9 cellular contexts compared by ENCODE assay signal in the genomic region with DNA sequence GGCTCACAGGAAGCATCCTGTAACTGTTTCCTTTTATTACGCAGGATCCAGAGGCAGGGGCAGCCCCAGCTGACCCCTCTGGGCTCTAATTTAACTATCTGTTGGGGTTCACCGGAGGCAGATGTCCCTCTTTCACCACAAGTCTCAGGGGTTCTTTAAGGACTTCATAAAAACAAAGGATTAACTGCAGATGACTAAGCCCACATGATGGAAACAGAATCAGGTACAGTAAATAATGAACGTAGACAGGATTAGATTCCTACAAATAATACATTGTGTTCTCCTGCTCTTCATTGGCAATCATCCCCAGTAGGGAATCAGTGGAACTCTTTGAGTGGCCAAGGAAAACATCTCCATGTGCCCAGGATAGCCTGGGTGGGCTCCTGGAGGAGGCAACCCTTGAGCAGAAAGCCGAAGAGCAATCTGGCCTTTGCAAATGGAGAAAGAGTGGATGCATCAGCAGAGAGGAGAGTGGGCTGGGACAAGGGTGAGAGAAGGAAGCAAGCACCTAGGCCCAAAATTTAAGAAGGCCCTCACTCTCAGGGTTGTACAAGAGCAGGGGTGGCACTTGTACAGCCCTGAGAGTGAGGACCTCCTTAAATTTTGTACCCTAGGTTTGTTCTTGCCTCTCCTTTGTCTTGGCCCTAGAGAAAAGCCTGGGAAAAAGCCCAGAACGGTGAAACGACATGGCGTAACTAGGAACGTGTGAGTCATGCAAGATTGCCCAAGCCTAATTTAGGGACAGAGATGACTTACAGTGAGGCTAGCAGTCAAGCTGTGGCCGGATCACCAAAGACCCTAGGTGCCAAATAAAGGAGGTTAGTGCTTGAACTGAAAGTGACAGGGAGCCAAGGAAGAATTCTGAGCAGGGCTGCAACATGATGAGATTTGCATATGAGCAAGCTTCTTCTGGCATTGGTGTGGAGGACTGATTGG. TPM values are rescaled to one million over a fixed set of nuclear protein-coding genes. Genes with fewer than 3 reads are reported as not detected.
DNase-seq lines count a peak whose midpoint lies in the region; ATAC-seq and TF ChIP-seq lines count a peak whose summit lies in the region.
"Had no signal": no experiment of that assay in that cellular context is flagged by ENCODE, and none has a peak within 500 bp of the region (broad histone marks: within the 10 kb centered on the region; RNA-seq: fewer than 3 reads in every experiment).

No MANE protein-coding gene starts in this region.

- H3K9me3 ChIP-seq in upper lobe of right lung, result no peaks in the 10 kb centered on the region

- POLR2A ChIA-PET in activated CD4-positive, alpha-beta T cell treated with anti-CD3 and anti-CD28 coated beads for 36 hours (lab: Charles Lee), result no interaction called here
- POLR2A ChIA-PET in activated CD8-positive, alpha-beta T cell treated with anti-CD3 and anti-CD28 coated beads, Interleukin-2, amount 10 ng/mL, durations not matched to agents 7 days and 5 days (lab: Charles Lee), result interaction anchor here (0.6 kb wide), 1 partner anchor 194 kb away, joined by 3 read pairs; no protein-coding TSS in a partner anchor

- H3K4me3 ChIP-seq in lower leg skin (ENCODE audit: low read depth, poor library complexity, severe bottlenecking), result no peak overlapping the region
- no peak overlapping the region for H3K4me3 ChIP-seq in upper lobe of right lung

- TF ChIP-seq CTCF in lower leg skin (IDR thresholded peaks at IDR 0.05) (no peak), upper lobe of right lung (IDR thresholded peaks at IDR 0.05) (no peak)

- peak overlapping the region; percentile 55 for H3K27ac ChIP-seq in upper lobe of right lung

- CTCF ChIA-PET in activated CD4-positive, alpha-beta T cell treated with anti-CD3 and anti-CD28 coated beads for 36 hours (lab: Charles Lee), result interaction anchor here (1.2 kb wide), 1 partner anchor 12 kb away, joined by 3 read pairs; no protein-coding TSS in a partner anchor
- CTCF ChIA-PET in activated CD8-positive, alpha-beta T cell treated with anti-CD3 and anti-CD28 coated beads, Interleukin-2, amount 10 ng/mL, durations not matched to agents 7 days and 5 days (lab: Charles Lee), result interaction anchor here (1.0 kb wide), 1 partner anchor 203 kb away, joined by 3 read pairs; no protein-coding TSS in a partner anchor

- ATAC-seq in activated CD4-positive, alpha-beta T cell treated with anti-CD3 and anti-CD28 coated beads for 36 hours, result no peak
- ATAC-seq in upper lobe of right lung, result peak; percentile 57
- ATAC-seq in HG02610 (IDR thresholded peaks at IDR 0.05; ENCODE audit: unreplicated experiment), result no peak
- ATAC-seq in activated CD8-positive, alpha-beta T cell treated with anti-CD3 and anti-CD28 coated beads, Interleukin-2, amount 10 ng/mL, durations not matched to agents 7 days and 5 days, result no peak

- peaks cover 25% of the 10 kb centered on the region for H3K4me1 ChIP-seq in upper lobe of right lung

- no peaks in the 10 kb centered on the region for H3K27me3 ChIP-seq in upper lobe of right lung

- H3K36me3 Mint-ChIP-seq in activated CD4-positive, alpha-beta T cell treated with anti-CD3 and anti-CD28 coated beads for 36 hours (ENCODE audit: low read depth), result no peaks in the 10 kb centered on the region
- H3K36me3 Mint-ChIP-seq in activated CD8-positive, alpha-beta T cell treated with anti-CD3 and anti-CD28 coated beads, Interleukin-2, amount 10 ng/mL, durations not matched to agents 7 days and 5 days (ENCODE audit: low read depth), result no peaks in the 10 kb centered on the region

- H3K4me3 Mint-ChIP-seq in activated CD4-positive, alpha-beta T cell treated with anti-CD3 and anti-CD28 coated beads for 36 hours, result no peak overlapping the region
- H3K4me3 Mint-ChIP-seq in activated CD8-positive, alpha-beta T cell treated with anti-CD3 and anti-CD28 coated beads, Interleukin-2, amount 10 ng/mL, durations not matched to agents 7 days and 5 days, result no peak overlapping the region

- H3K36me3 ChIP-seq in upper lobe of right lung, result no peaks in the 10 kb centered on the region

- H3K27me3 Mint-ChIP-seq in activated CD4-positive, alpha-beta T cell treated with anti-CD3 and anti-CD28 coated beads for 36 hours, result no peaks in the 10 kb centered on the region
- no peaks in the 10 kb centered on the region for H3K27me3 Mint-ChIP-seq in activated CD8-positive, alpha-beta T cell treated with anti-CD3 and anti-CD28 coated beads, Interleukin-2, amount 10 ng/mL, durations not matched to agents 7 days and 5 days (ENCODE audit: low read depth)

- intact Hi-C loops in activated CD4-positive, alpha-beta T cell treated with anti-CD3 and anti-CD28 coated beads for 36 hours (cut with DNase I, micrococcal nuclease), result no loop called here
- intact Hi-C loops in lower leg skin (cut with DNase I; ENCODE audit: low total_unique reads) (no loop called here), upper lobe of right lung (cut with DNase I) (no loop called here)

- 42 to 64% methylated on average over 9 of the region's 9 CpGs for WGBS in lower leg skin, 2 donors

- peaks cover 2% of the 10 kb centered on the region for H3K9me3 Mint-ChIP-seq in activated CD4-positive, alpha-beta T cell treated with anti-CD3 and anti-CD28 coated beads for 36 hours (ENCODE audit: low read depth)
- no peaks in the 10 kb centered on the region for H3K9me3 Mint-ChIP-seq in activated CD8-positive, alpha-beta T cell treated with anti-CD3 and anti-CD28 coated beads, Interleukin-2, amount 10 ng/mL, durations not matched to agents 7 days and 5 days (ENCODE audit: insufficient read depth)

- no peak for DNase-seq in activated CD4-positive, alpha-beta T cell treated with anti-CD3 and anti-CD28 coated beads for 36 hours
- no peak for DNase-seq in activated CD4-positive, alpha-beta T cell treated with anti-CD3 and anti-CD28 coated beads for 1 hour
- DNase-seq in amniotic epithelial cell (ENCODE audit: low read depth) (peak; percentile 97), lower leg skin (ENCODE audit: low spot score in 2 of 2) (peak; percentile 61 to 86), upper lobe of right lung (no peak)
- no peak for DNase-seq in stimulated activated naive CD4-positive, alpha-beta T cell (lab: John Stamatoyannopoulos, UW)
- no peak for DNase-seq in activated CD8-positive, alpha-beta T cell treated with anti-CD3 and anti-CD28 coated beads, Interleukin-2, amount 10 ng/mL, durations not matched to agents 7 days and 5 days
- DNase-seq: 8988T had no signal

- H3K4me1 Mint-ChIP-seq in activated CD4-positive, alpha-beta T cell treated with anti-CD3 and anti-CD28 coated beads for 36 hours, result peaks cover 26% of the 10 kb centered on the region
- peaks cover 21% of the 10 kb centered on the region for H3K4me1 Mint-ChIP-seq in activated CD8-positive, alpha-beta T cell treated with anti-CD3 and anti-CD28 coated beads, Interleukin-2, amount 10 ng/mL, durations not matched to agents 7 days and 5 days (ENCODE audit: low read depth)

- peak overlapping the region; percentile 14 for H3K27ac Mint-ChIP-seq in activated CD4-positive, alpha-beta T cell treated with anti-CD3 and anti-CD28 coated beads for 36 hours
- H3K27ac Mint-ChIP-seq in activated CD8-positive, alpha-beta T cell treated with anti-CD3 and anti-CD28 coated beads, Interleukin-2, amount 10 ng/mL, durations not matched to agents 7 days and 5 days, result no peak overlapping the region

- TF ChIP-seq POLR2A in lower leg skin (IDR thresholded peaks at IDR 0.05), result no peak

RNA-seq across cellular contexts. Expression of gene TBXAS1, which starts 24.8 kb away (rescaled TPM):
- 1 to 10 TPM; 3.6 to 5.1 TPM for total RNA-seq in activated CD4-positive, alpha-beta T cell treated with anti-CD3 and anti-CD28 coated beads for 36 hours
- 1 to 10 TPM in 3 of 4 donors, under 1 TPM in 1; 0.91 to 9.9 (median 2.4) TPM for total RNA-seq in lower leg skin
- total RNA-seq in upper lobe of right lung, result 65.4 TPM
- 1 to 10 TPM; 1.6 to 2.0 TPM for total RNA-seq in activated CD8-positive, alpha-beta T cell treated with anti-CD3 and anti-CD28 coated beads, Interleukin-2, amount 10 ng/mL, durations not matched to agents 7 days and 5 days

Comparison
In these comparisons a context has a peak if more than half of its experiments do, and no peak if none do; other contexts are left out.
1. DNase-seq: peak in amniotic epithelial cell (single experiment) and lower leg skin (2 of 2); none in activated CD4-positive, alpha-beta T cell treated with anti-CD3 and anti-CD28 coated beads for 36 hours (single experiment), activated CD4-positive, alpha-beta T cell treated with anti-CD3 and anti-CD28 coated beads for 1 hour (single experiment), upper lobe of right lung (single experiment), stimulated activated naive CD4-positive, alpha-beta T cell (0 of 6) and activated CD8-positive, alpha-beta T cell treated with anti-CD3 and anti-CD28 coated beads, Interleukin-2, amount 10 ng/mL, durations not matched to agents 7 days and 5 days (single experiment).